In genomic region chr10:71346731-71347130, GRCh38 we compare ENCODE assay signal across 29 cellular contexts. TPM values are rescaled to one million over a fixed set of nuclear protein-coding genes. Genes with fewer than 3 reads are reported as not detected.
"Had no signal": no experiment of that assay in that cellular context is flagged by ENCODE, and none has a peak within 500 bp of the region (broad histone marks: within the 10 kb centered on the region; RNA-seq: fewer than 3 reads in every experiment).

No MANE protein-coding gene starts in this region.

- H3K9me3 ChIP-seq: gastrocnemius medialis, heart left ventricle, left lung, prostate gland, spleen, thoracic aorta, tibial nerve, vagina had no signal

- H3K9me3 Mint-ChIP-seq: endodermal cell; mesothelial cell of epicardium; naive thymus-derived CD4-positive, alpha-beta T cell; nephron; stimulated activated naive B cell treated with anti-CD40 and anti-IgM and Interleukin-4, amounts not matched to agents 10 μg/mL and 1 μg/mL and 100 μg/mL, for 72 hours; stimulated activated naive CD8-positive, alpha-beta T cell treated with anti-CD3 and anti-CD28 coated beads, Interleukin-15, Interleukin-2, amounts not matched to agents 100 ng/mL and 50 ng/mL, for 24 hours had no signal

- H3K79me2 ChIP-seq: hepatocyte had no signal

- FAIRE-seq: colon, islet of Langerhans had no signal

- H3K4me2 ChIP-seq: hepatocyte had no signal

- ATAC-seq: esophagus mucosa; gastrocnemius medialis; heart left ventricle; left cardiac atrium; left lung; naive thymus-derived CD4-positive, alpha-beta T cell; right cardiac atrium; stimulated activated naive B cell treated with anti-CD40 and anti-IgM and Interleukin-4, amounts not matched to agents 10 μg/mL and 1 μg/mL and 100 μg/mL, for 72 hours had no signal

- H2AFZ ChIP-seq: hepatocyte had no signal

- H3K27me3 Mint-ChIP-seq: naive thymus-derived CD4-positive, alpha-beta T cell; stimulated activated naive B cell treated with anti-CD40 and anti-IgM and Interleukin-4, amounts not matched to agents 10 μg/mL and 1 μg/mL and 100 μg/mL, for 72 hours; stimulated activated naive CD8-positive, alpha-beta T cell treated with anti-CD3 and anti-CD28 coated beads, Interleukin-15, Interleukin-2, amounts not matched to agents 100 ng/mL and 50 ng/mL, for 24 hours had no signal

- H3K27me3 ChIP-seq: dorsolateral prefrontal cortex, gastrocnemius medialis, heart left ventricle, hepatocyte, left lung, spleen, tibial nerve, vagina had no signal

- H3K36me3 ChIP-seq: gastrocnemius medialis, left lung, prostate gland, thoracic aorta, vagina had no signal

- H3K4me3 ChIP-seq: dorsolateral prefrontal cortex, gastrocnemius medialis, heart left ventricle, hepatocyte, left lung, prostate gland, skin epidermis, spleen, thoracic aorta, tibial nerve, vagina had no signal

- H3K27ac Mint-ChIP-seq: mesothelial cell of epicardium; stimulated activated naive B cell treated with anti-CD40 and anti-IgM and Interleukin-4, amounts not matched to agents 10 μg/mL and 1 μg/mL and 100 μg/mL, for 72 hours; stimulated activated naive CD8-positive, alpha-beta T cell treated with anti-CD3 and anti-CD28 coated beads, Interleukin-15, Interleukin-2, amounts not matched to agents 100 ng/mL and 50 ng/mL, for 24 hours had no signal

- H3K27ac ChIP-seq: dorsolateral prefrontal cortex, epithelial cell of prostate, gastrocnemius medialis, heart left ventricle, hepatocyte, left lung, prostate gland, skin epidermis, spleen, thoracic aorta, tibial nerve, vagina had no signal

- DNase-seq: dorsolateral prefrontal cortex; effector CD4-positive, alpha-beta T cell; endodermal cell; foreskin fibroblast; gastrocnemius medialis; heart left ventricle; left cardiac atrium; left lung; mesenchymal stem cell; naive thymus-derived CD4-positive, alpha-beta T cell; nucleus accumbens; right cardiac atrium; spleen; stimulated activated naive B cell treated with anti-CD40 and anti-IgM and Interleukin-4, amounts not matched to agents 10 μg/mL and 1 μg/mL and 100 μg/mL, for 72 hours had no signal

- H3K4me3 Mint-ChIP-seq: endodermal cell; mesothelial cell of epicardium; naive thymus-derived CD4-positive, alpha-beta T cell; nephron; stimulated activated naive B cell treated with anti-CD40 and anti-IgM and Interleukin-4, amounts not matched to agents 10 μg/mL and 1 μg/mL and 100 μg/mL, for 72 hours; stimulated activated naive CD8-positive, alpha-beta T cell treated with anti-CD3 and anti-CD28 coated beads, Interleukin-15, Interleukin-2, amounts not matched to agents 100 ng/mL and 50 ng/mL, for 24 hours had no signal

- H3K4me1 ChIP-seq: vagina had no signal

RNA-seq across cellular contexts. Expression of gene CDH23, which starts 50.0 kb away (rescaled TPM):
- total RNA-seq: lung microvascular endothelial cell, osteocyte had no signal
